ENCODE assay signal across 8 cellular contexts in genomic region chr11:125934473-125934872, GRCh38. TPM values are rescaled to one million over a fixed set of nuclear protein-coding genes. Genes with fewer than 3 reads are reported as not detected.
"Had no signal": no experiment of that assay in that cellular context is flagged by ENCODE, and none has a peak within 500 bp of the region (broad histone marks: within the 10 kb centered on the region; RNA-seq: fewer than 3 reads in every experiment).

No MANE protein-coding gene starts in this region.

- FAIRE-seq: G401.6, GM12878, GM12892, GM18507, GM19239 had no signal

- H3K4me3 ChIP-seq: GM12878 had no signal

- DNase-seq: GDM1, GF-D8 had no signal

RNA-seq across cellular contexts. Expression of gene VSIG10L2, which starts 11.4 kb away (rescaled TPM):
- total RNA-seq: G401, GM12878 had no signal

RNA-seq across cellular contexts. Expression of gene DDX25, which starts 30.2 kb away (rescaled TPM):
- total RNA-seq: G401, GM12878 had no signal
